ENCODE assay signal across 9 cellular contexts in genomic region chr6:3752538-3753227, GRCh38. TPM values are rescaled to one million over a fixed set of nuclear protein-coding genes. Genes with fewer than 3 reads are reported as not detected.
DNase-seq lines count a peak whose midpoint lies in the region; ATAC-seq and TF ChIP-seq lines count a peak whose summit lies in the region.
"Had no signal": no experiment of that assay in that cellular context is flagged by ENCODE, and none has a peak within 500 bp of the region (broad histone marks: within the 10 kb centered on the region; RNA-seq: fewer than 3 reads in every experiment).

No MANE protein-coding gene starts in this region.

- no peak overlapping the region for H2AFZ ChIP-seq in Karpas-422 (ENCODE audit: low read length)

- CTCF ChIA-PET in Calu3 (lab: Charles Lee): interaction anchor here (0.6 to 1.0 kb wide), 2 partner anchors 73 to 349 kb away, joined by 3 to 4 read pairs; no protein-coding TSS in a partner anchor
- CTCF ChIA-PET in WTC11 (lab: Charles Lee): interaction anchor here (0.6 to 1.8 kb wide), 4 partner anchors 96 to 265 kb away, joined by 3 to 12 read pairs (median 4); partner anchors contain the start of gene FAM50B

- DNase-seq in Calu3 (no peak), WTC11 (ENCODE audit: low spot score) (no peak), fibroblast of villous mesenchyme (ENCODE audit: low read depth) (no peak), progenitor cell of endocrine pancreas (ENCODE audit: low spot score, unreplicated experiment) (no peak), AML-193 (lab: John Stamatoyannopoulos, UW) (no peak), Karpas-422 (no peak)
- DNase-seq: NCI-H187 treated with DMSO at 0.1 percent for 48 hours had no signal

- H3K27me3 ChIP-seq in Karpas-422 (ENCODE audit: low read length): no peaks in the 10 kb centered on the region

- no peaks in the 10 kb centered on the region for H3K36me3 ChIP-seq in Karpas-422 (ENCODE audit: insufficient read depth, low read length)

- ATAC-seq in WTC11 (no peak), GM19467 (IDR thresholded peaks at IDR 0.05; ENCODE audit: unreplicated experiment) (no peak)
- ATAC-seq in activated CD4-positive, CD25-positive, alpha-beta regulatory T cell treated with anti-CD3 and anti-CD28 coated beads, Interleukin-2, amount 50 U/mL, for 24 hours: no peak

- H3K27ac Mint-ChIP-seq in Calu3 (ENCODE audit: unreplicated experiment) (no peak overlapping the region), WTC11 (no peak overlapping the region), progenitor cell of endocrine pancreas (peak overlapping the region; percentile 56)

- peak overlapping the region; percentile 87 for H3K4me3 ChIP-seq in fibroblast of villous mesenchyme (ENCODE audit: low read depth, low read length)
- H3K4me3 ChIP-seq in Karpas-422 (ENCODE audit: low read length): no peak overlapping the region

- no peaks in the 10 kb centered on the region for H3K9me3 ChIP-seq in Karpas-422 (ENCODE audit: low read length)

- H3K27ac ChIP-seq in Karpas-422 (ENCODE audit: low read length): no peak overlapping the region

- H3K36me3 Mint-ChIP-seq in Calu3 (ENCODE audit: insufficient read depth, unreplicated experiment) (peaks cover 39% of the 10 kb centered on the region), WTC11 (no peaks in the 10 kb centered on the region), progenitor cell of endocrine pancreas (ENCODE audit: insufficient read depth) (no peaks in the 10 kb centered on the region)

- no peak overlapping the region for H3K9ac ChIP-seq in Karpas-422 (ENCODE audit: low read length)

- H3K4me2 ChIP-seq in Karpas-422 (ENCODE audit: low read depth, low read length, poor library complexity, severe bottlenecking): no peak overlapping the region

- H3K9me2 ChIP-seq in Karpas-422 (replicated peaks; ENCODE audit: insufficient read depth, low read length): no peaks in the 10 kb centered on the region

- H3K9me3 Mint-ChIP-seq in Calu3 (ENCODE audit: low read depth, unreplicated experiment) (no peaks in the 10 kb centered on the region), WTC11 (no peaks in the 10 kb centered on the region), progenitor cell of endocrine pancreas (ENCODE audit: low read depth) (no peaks in the 10 kb centered on the region)

- H3K4me3 Mint-ChIP-seq in Calu3 (ENCODE audit: low read depth, unreplicated experiment) (peak overlapping the region; percentile 85), WTC11 (peak overlapping the region; percentile 62), progenitor cell of endocrine pancreas (ENCODE audit: low read depth) (peak overlapping the region; percentile 66)

- H3K4me1 Mint-ChIP-seq in Calu3 (ENCODE audit: low read depth, unreplicated experiment) (peaks cover 15% of the 10 kb centered on the region), WTC11 (peaks cover 63% of the 10 kb centered on the region), progenitor cell of endocrine pancreas (ENCODE audit: low read depth) (peaks cover 11% of the 10 kb centered on the region)

- H3K4me1 ChIP-seq in Karpas-422 (ENCODE audit: low read length): no peaks in the 10 kb centered on the region

- H4K20me1 ChIP-seq in Karpas-422 (ENCODE audit: insufficient read depth, low read depth, low read length): no peaks in the 10 kb centered on the region

- intact Hi-C loops in Calu3 (cut with micrococcal nuclease; ENCODE audit: unreplicated experiment): no loop called here

- H3K27me3 Mint-ChIP-seq in Calu3 (ENCODE audit: unreplicated experiment) (no peaks in the 10 kb centered on the region), WTC11 (ENCODE audit: low read depth) (peaks cover 59% of the 10 kb centered on the region), progenitor cell of endocrine pancreas (peaks cover 54% of the 10 kb centered on the region)

- TF ChIP-seq CTCF in Calu3 (IDR thresholded peaks at IDR 0.05; ENCODE audit: unreplicated experiment): no peak
- no peak for TF ChIP-seq CTCF in WTC11 (IDR thresholded peaks at IDR 0.05)
- TF ChIP-seq CTCF in fibroblast of villous mesenchyme (IDR thresholded peaks at IDR 0.05; ENCODE audit: insufficient read depth, low read depth, low read length): no peak
- TF ChIP-seq CTCF in progenitor cell of endocrine pancreas (IDR thresholded peaks at IDR 0.05; ENCODE audit: unreplicated experiment): no peak

- no TSS peak for BruUV-seq in Calu3 (replicated peaks; lab: Mats Ljungman, UMichigan)

- H3K79me2 ChIP-seq in Karpas-422 (ENCODE audit: low read length): no peaks in the 10 kb centered on the region

- POLR2A ChIA-PET in WTC11 (lab: Charles Lee): interaction anchor here (0.7 kb wide), 1 partner anchor 11 kb away, joined by 3 read pairs; no protein-coding TSS in a partner anchor

TF ChIP-seq in WTC11, 78 proteins besides CTCF, POLR2A, EP300 and RAD21:
- TF ChIP-seq ZNF425 (CRISPR knock-in tag; conservative IDR thresholded peaks at IDR 0.05): no peak
- TF ChIP-seq GTF2I (CRISPR knock-in tag; conservative IDR thresholded peaks at IDR 0.05): no peak
- no peak for TF ChIP-seq ATF2 (CRISPR knock-in tag; IDR thresholded peaks at IDR 0.05; ENCODE audit: borderline replicate concordance, low read depth)
- no peak for TF ChIP-seq AFF4 (CRISPR knock-in tag; IDR thresholded peaks at IDR 0.05; ENCODE audit: borderline replicate concordance)
- TF ChIP-seq NFE2L1 (CRISPR knock-in tag; IDR thresholded peaks at IDR 0.05): no peak

RNA-seq across cellular contexts. Expression of gene PXDC1, which starts 1.2 kb away (rescaled TPM):
- total RNA-seq in Calu3 (2022) (15.0 and 18.2 TPM in 2 replicates), WTC11 (2021) (3.3 to 4.4 TPM (median 3.9 TPM) in 3 replicates), fibroblast of villous mesenchyme (82.1 and 92.4 TPM in 2 replicates), progenitor cell of endocrine pancreas (4.8 and 5.3 TPM in 2 replicates)
- not detected in 2 replicates for total RNA-seq in Karpas-422 (2014; rRNA removed; shearing (Covaris generic); ENCODE audit: low replicate concordance)
